In genomic region chr7:8229927-8230326, GRCh38 we compare ENCODE assay signal across 19 cellular contexts. TPM values are rescaled to one million over a fixed set of nuclear protein-coding genes. Genes with fewer than 3 reads are reported as not detected.
DNase-seq lines count a peak whose midpoint lies in the region; ATAC-seq, FAIRE-seq and TF ChIP-seq lines count a peak whose summit lies in the region.
"Had no signal": no experiment of that assay in that cellular context is flagged by ENCODE, and none has a peak within 500 bp of the region (broad histone marks: within the 10 kb centered on the region; RNA-seq: fewer than 3 reads in every experiment).

No MANE protein-coding gene starts in this region.

- H4K20me1 ChIP-seq in K562 (replicated peaks; ENCODE audit: control insufficient read depth, insufficient read depth, low read length), result no peaks in the 10 kb centered on the region
- H4K20me1 ChIP-seq: BLaER1 had no signal

- FAIRE-seq in K562 (lab: Jason Lieb, UNC), result no peak
- FAIRE-seq in RCC 7860 (lab: Jason Lieb, UNC), result no peak
- FAIRE-seq: A549 had no signal

- no peak for TF ChIP-seq RAD21 in K562 (CRISPR knock-in tag; conservative IDR thresholded peaks at IDR 0.05 in 1 of 2, IDR thresholded peaks at IDR 0.05 in 1 of 2)

- H3K4me2 ChIP-seq in K562 (ENCODE audit: insufficient read depth, low read length), result no peak overlapping the region
- H3K4me2 ChIP-seq: A549, BLaER1, GM23338 had no signal

- DNase-seq in left ventricle myocardium inferior (no peak), Right ventricle myocardium inferior (ENCODE audit: missing footprints) (no peak), K562 (ENCODE audit: extremely low read depth in 1 of 4, low spot score in 3 of 4) (no peak), RCC 7860 (ENCODE audit: low spot score) (no peak), RKO (ENCODE audit: low spot score) (no peak)
- no peak for DNase-seq in activated CD4-positive, alpha-beta T cell treated with anti-CD3 and anti-CD28 coated beads, Interleukin-2, amount 50 U/mL, for 1 hour
- DNase-seq: AML-193; Calu3; CD8-positive, alpha-beta T cell; DMS79 treated with DMSO at 0.1 percent for 48 hours; GF-D8; H7; HFFc6 had no signal

- H3K4me1 ChIP-seq in left ventricle myocardium inferior (peaks cover 50% of the 10 kb centered on the region), K562 (replicated peaks in 1 of 2; ENCODE audit: control insufficient read depth in 2 of 2, insufficient read depth in 2 of 2, low read length in 2 of 2) (peaks cover 14 to 28% of the 10 kb centered on the region in 2 experiments; a peak in 4 of 5 replicates)
- H3K4me1 ChIP-seq: A549 had no signal

- intact Hi-C loops in left ventricle myocardium inferior (cut with micrococcal nuclease), result no loop called here
- intact Hi-C loops in Right ventricle myocardium inferior (cut with DNase I), result no loop called here
- intact Hi-C loops in K562 (cut with micrococcal nuclease), result no loop called here

- no peaks in the 10 kb centered on the region for H3K27me3 ChIP-seq in left ventricle myocardium inferior (ENCODE audit: low read depth)
- H3K27me3 ChIP-seq in K562 (ENCODE audit: control insufficient read depth in 2 of 2, insufficient read depth in 2 of 2, low read length in 2 of 2), result no peaks in the 10 kb centered on the region
- H3K27me3 ChIP-seq: BLaER1 had no signal

- BruUV-seq in K562 (replicated peaks; lab: Mats Ljungman, UMichigan), result no TSS peak

- in situ Hi-C loops in K562 (cut with MboI), result no loop called here

- H3K27ac ChIP-seq in left ventricle myocardium inferior (replicated peaks) (peak overlapping the region; percentile 24), K562 (ENCODE audit: extremely low read depth, low read depth, low read length) (no peak overlapping the region)
- H3K27ac ChIP-seq: 22Rv1, A549, BLaER1 had no signal

- CTCF ChIA-PET in K562 (lab: Yijun Ruan, JAX; ENCODE audit: low intra/inter-chr PET ratio), result no interaction called here

- no peak overlapping the region for H2AFZ ChIP-seq in K562 (ENCODE audit: low read depth, low read length)
- H2AFZ ChIP-seq: GM23338 had no signal

- TF ChIP-seq POLR2A in K562 (conservative IDR thresholded peaks at IDR 0.05), result no peak

- H3K9me1 ChIP-seq in K562 (ENCODE audit: control insufficient read depth, insufficient read depth, low read length), result no peaks in the 10 kb centered on the region

- no peaks in the 10 kb centered on the region for H3K79me2 ChIP-seq in K562 (ENCODE audit: control insufficient read depth, insufficient read depth, low read length)

- no peak overlapping the region for H3K9ac ChIP-seq in K562 (ENCODE audit: insufficient read depth in 1 of 2, low read depth in 2 of 2, low read length in 2 of 2)
- H3K9ac ChIP-seq: BLaER1 had no signal

- 40% methylated on average over 3 of the region's 3 CpGs for WGBS in K562 (ENCODE audit: insufficient coverage, low coverage, missing lambda C conversion rate)

- H3K9me3 ChIP-seq in left ventricle myocardium inferior (replicated peaks) (no peaks in the 10 kb centered on the region), K562 (replicated peaks; ENCODE audit: control insufficient read depth, insufficient read depth, low read depth, low read length) (no peaks in the 10 kb centered on the region)
- H3K9me3 ChIP-seq: A549, BLaER1 had no signal

- POLR2A ChIA-PET in K562 (lab: Yijun Ruan, JAX), result interaction anchor here (1.5 kb wide), 1 partner anchor 9 kb away, joined by 5 read pairs; no protein-coding TSS in a partner anchor

- no peaks in the 10 kb centered on the region for H3K36me3 ChIP-seq in left ventricle myocardium inferior
- H3K36me3 ChIP-seq in K562 (ENCODE audit: control insufficient read depth, insufficient read depth, low read length), result no peaks in the 10 kb centered on the region; the same call in 2 of the 3 replicates
- H3K36me3 ChIP-seq: BLaER1 had no signal

- H3K4me3 ChIP-seq in left ventricle myocardium inferior, result no peak overlapping the region
- H3K4me3 ChIP-seq in K562, result no peak overlapping the region
- H3K4me3 ChIP-seq: A549, BLaER1, GM23338 had no signal

- TF ChIP-seq EP300 in K562 (IDR thresholded peaks at IDR 0.05; ENCODE audit: low read length), result no peak

- ATAC-seq in Right ventricle myocardium inferior (no peak), SK-N-SH treated with all-trans-retinoic acid at 6 μM for 48 hours (peak; percentile 34; the same call in 2 of the 3 replicates), K562 (no peak)
- ATAC-seq: A549; CD8-positive, alpha-beta T cell; GM23338; HCT116 had no signal

- TF ChIP-seq CTCF in left ventricle myocardium inferior (IDR thresholded peaks at IDR 0.05; ENCODE audit: borderline replicate concordance), result no peak
- TF ChIP-seq CTCF in K562 (IDR thresholded peaks at IDR 0.05 in 2 of 3, conservative IDR thresholded peaks at IDR 0.05 in 1 of 3; ENCODE audit: insufficient read depth in 2 of 3, low read depth in 1 of 3, low read length in 3 of 3), result no peak

TF ChIP-seq in SK-N-SH treated with all-trans-retinoic acid at 6 μM for 48 hours, 23 proteins besides CTCF, POLR2A, EP300 and RAD21 (continues in another document):
- TF ChIP-seq RARB (CRISPR knock-in tag; IDR thresholded peaks at IDR 0.05) (no peak), TOX (CRISPR knock-in tag; IDR thresholded peaks at IDR 0.05; ENCODE audit: borderline replicate concordance) (no peak), ZNF8 (CRISPR knock-in tag; IDR thresholded peaks at IDR 0.05) (no peak; the same call in 1 of the 2 replicates), ZFP3 (CRISPR knock-in tag; IDR thresholded peaks at IDR 0.05) (no peak), BACH2 (CRISPR knock-in tag; IDR thresholded peaks at IDR 0.05; ENCODE audit: borderline replicate concordance) (no peak), ESRRG (CRISPR knock-in tag; IDR thresholded peaks at IDR 0.05) (0 out of 2 replicates have a peak, but pooled peaks have one; percentile 19), ZFP30 (CRISPR knock-in tag; IDR thresholded peaks at IDR 0.05) (no peak)
- TF ChIP-seq, protein P1, sequence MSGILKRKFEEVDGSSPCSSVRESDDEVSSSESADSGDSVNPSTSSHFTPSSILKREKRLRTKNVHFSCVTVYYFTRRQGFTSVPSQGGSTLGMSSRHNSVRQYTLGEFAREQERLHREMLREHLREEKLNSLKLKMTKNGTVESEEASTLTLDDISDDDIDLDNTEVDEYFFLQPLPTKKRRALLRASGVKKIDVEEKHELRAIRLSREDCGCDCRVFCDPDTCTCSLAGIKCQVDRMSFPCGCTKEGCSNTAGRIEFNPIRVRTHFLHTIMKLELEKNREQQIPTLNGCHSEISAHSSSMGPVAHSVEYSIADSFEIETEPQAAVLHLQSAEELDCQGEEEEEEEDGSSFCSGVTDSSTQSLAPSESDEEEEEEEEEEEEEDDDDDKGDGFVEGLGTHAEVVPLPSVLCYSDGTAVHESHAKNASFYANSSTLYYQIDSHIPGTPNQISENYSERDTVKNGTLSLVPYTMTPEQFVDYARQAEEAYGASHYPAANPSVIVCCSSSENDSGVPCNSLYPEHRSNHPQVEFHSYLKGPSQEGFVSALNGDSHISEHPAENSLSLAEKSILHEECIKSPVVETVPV (CRISPR knock-in tag; IDR thresholded peaks at IDR 0.05), result peak; percentile 64; the same call in 1 of the 2 replicates

TF ChIP-seq in K562, 482 proteins besides CTCF, POLR2A, EP300 and RAD21:
- TF ChIP-seq CBFA2T3 (IDR thresholded peaks at IDR 0.05) (peak; percentile 60), TEAD4 (IDR thresholded peaks at IDR 0.05; ENCODE audit: low read length) (0 out of 2 replicates have a peak, but pooled peaks have one; percentile 25), TEAD4 (CRISPR knock-in tag; IDR thresholded peaks at IDR 0.05; ENCODE audit: borderline replicate concordance) (no peak), TOE1 (IDR thresholded peaks at IDR 0.05; ENCODE audit: borderline replicate concordance) (no peak), TOE1 (CRISPR knock-in tag; IDR thresholded peaks at IDR 0.05; ENCODE audit: borderline replicate concordance, low read depth) (no peak)

RNA-seq across cellular contexts. Expression of gene ICA1, which starts 32.0 kb away (rescaled TPM):
- total RNA-seq in left ventricle myocardium inferior (54.9 TPM), Right ventricle myocardium inferior (44.3 TPM), K562 (2014; rRNA removed) (12.7 and 16.4 TPM in 2 replicates), K562 (2014; rRNA removed; fragmentation: Illumina TruSeq; extraction: Trizol) (18.5 and 23.0 TPM in 2 replicates), K562 (2015; rRNA removed; fragmentation: Illumina TruSeq; extraction: Trizol) (16.1 and 16.4 TPM in 2 replicates), K562 (2021) (17.8 and 18.5 TPM in 2 replicates)
- 20.3 and 57.6 TPM in 2 replicates for total RNA-seq in K562 (2011; cell fraction: chromatin; rRNA removed; ENCODE audit: low replicate concordance)
- total RNA-seq in K562 (2011; cell fraction: nucleolus; rRNA removed), result 10.7 and 12.4 TPM in 2 replicates
- 18.8 and 19.2 TPM in 2 replicates for total RNA-seq in K562 (2011; cell fraction: nucleoplasm; rRNA removed)
- polyA plus RNA-seq in K562 (2011; rRNA removed) (19.8 and 26.0 TPM in 2 replicates), K562 (2014; fragmentation: Illumina TruSeq; extraction: Trizol) (17.2 and 22.3 TPM in 2 replicates), K562 (2014; fragmentation: Nextera tagmentation; extraction: Ambion mirVana) (10 to 100 TPM in 1 of 2 experiments, 1 to 10 TPM in 1; 7.1 to 10.7 TPM), K562 (2014; rRNA removed) (14.2 and 17.8 TPM in 2 replicates)
- polyA plus RNA-seq in K562 (2011; cell fraction: cytosol; rRNA removed), result 4.8 and 11.7 TPM in 2 replicates
- polyA plus RNA-seq in K562 (2011; cell fraction: nucleus; rRNA removed), result 11.4 and 24.9 TPM in 2 replicates
- 13.9 and 35.9 TPM in 2 replicates for polyA plus RNA-seq in K562 (2012)
- polyA minus RNA-seq in K562 (2011; rRNA and poly(A)+ RNA removed), result 23.8 and 38.1 TPM in 2 replicates
- 6.6 and 7.9 TPM in 2 replicates for polyA minus RNA-seq in K562 (2011; cell fraction: cytosol; rRNA and poly(A)+ RNA removed)
- 10.2 and 35.3 TPM in 2 replicates for polyA minus RNA-seq in K562 (2011; cell fraction: nucleus; rRNA and poly(A)+ RNA removed)
- total RNA-seq: HFFc6 had no signal
